In genomic region chr3:127588675-127589577, GRCh38 we compare ENCODE assay signal across 8 cellular contexts. TPM values are rescaled to one million over a fixed set of nuclear protein-coding genes. Genes with fewer than 3 reads are reported as not detected.
A peak's percentile ranks its signal among the peaks of the same experiment; 100 is the strongest.
DNase-seq lines count a peak whose midpoint lies in the region; ATAC-seq, FAIRE-seq and TF ChIP-seq lines count a peak whose summit lies in the region.

No MANE protein-coding gene starts in this region.

- peaks cover 55% of the 10 kb centered on the region for H3K79me2 ChIP-seq in GM12878 (ENCODE audit: control insufficient read depth, insufficient read depth, low read length)

- FAIRE-seq in GM12878 (lab: Jason Lieb, UNC): no peak

- H2AFZ ChIP-seq in GM12878 (ENCODE audit: control insufficient read depth, low read depth, low read length): no peak overlapping the region; the same call in 1 of the 2 replicates

- in situ Hi-C loops in GM12878 (cut with MboI): no loop called here
- in situ Hi-C loops in transverse colon (cut with MboI; ENCODE audit: low pct_ligation_motif_present in 1 of 4, low pct_unique_long_range_greater_than_20kb in 1 of 4, low sequenced_read_pairs in 3 of 4): no loop called here

- TF ChIP-seq POLR2A in NB4 (IDR thresholded peaks at IDR 0.05; ENCODE audit: extremely low read depth, insufficient read length) (no peak), GM12878 (IDR thresholded peaks at IDR 0.05; ENCODE audit: low read depth, low read length) (no peak), transverse colon (IDR thresholded peaks at IDR 0.05) (no peak)

- no peaks in the 10 kb centered on the region; a peak in 1 of 4 replicates for H3K36me3 ChIP-seq in GM12878 (ENCODE audit: control insufficient read depth in 2 of 2, insufficient read depth in 2 of 2, low read length in 1 of 2)
- no peaks in the 10 kb centered on the region for H3K36me3 ChIP-seq in lower lobe of right lung
- H3K36me3 ChIP-seq in transverse colon: no peaks in the 10 kb centered on the region

- TF ChIP-seq CTCF in NB4 (IDR thresholded peaks at IDR 0.05; ENCODE audit: low read depth, low read length): no peak
- TF ChIP-seq CTCF in GM12878 (IDR thresholded peaks at IDR 0.05 in 2 of 3, conservative IDR thresholded peaks at IDR 0.05 in 1 of 3; ENCODE audit: control insufficient read depth in 2 of 3, extremely low read depth in 1 of 3, insufficient read depth in 1 of 3, low read depth in 3 of 3, low read length in 3 of 3): no peak
- TF ChIP-seq CTCF in lower lobe of right lung (IDR thresholded peaks at IDR 0.05): no peak
- TF ChIP-seq CTCF in transverse colon (IDR thresholded peaks at IDR 0.05): no peak

- H3K27me3 ChIP-seq in GM12878 (replicated peaks in 1 of 2; ENCODE audit: control insufficient read depth in 2 of 2, insufficient read depth in 2 of 2, low read length in 1 of 2) (no peaks in the 10 kb centered on the region), lower lobe of right lung (ENCODE audit: low read depth) (no peaks in the 10 kb centered on the region), transverse colon (no peaks in the 10 kb centered on the region)

- no peak for TF ChIP-seq RAD21 in GM12878 (IDR thresholded peaks at IDR 0.05; ENCODE audit: insufficient read depth, low read depth, low read length)

- H3K9me3 ChIP-seq in GM12878 (replicated peaks; ENCODE audit: control insufficient read depth, insufficient read depth, low read length) (no peaks in the 10 kb centered on the region), lower lobe of right lung (no peaks in the 10 kb centered on the region), transverse colon (no peaks in the 10 kb centered on the region)

- ATAC-seq in GM12878 (peak; percentile 21), lower lobe of right lung (no peak), GM21737 (IDR thresholded peaks at IDR 0.05; ENCODE audit: unreplicated experiment) (no peak)

- RAD21 ChIA-PET in GM12878 (lab: Charles Lee; ENCODE audit: unreplicated experiment): interaction anchor here (1.5 to 2.5 kb wide), 3 partner anchors 10 to 165 kb away, joined by 3 to 11 read pairs (median 8); partner anchors contain the start of gene MCM2

- no peaks in the 10 kb centered on the region; the same call in 1 of the 2 replicates for H4K20me1 ChIP-seq in GM12878 (ENCODE audit: control insufficient read depth, insufficient read depth)

- intact Hi-C loops in GM12878 (cut with micrococcal nuclease; ENCODE audit: unreplicated experiment): loop anchor here (5.0 kb wide), 1 partner anchor 463 kb away; the partner anchor contains the start of gene SEC61A1
- intact Hi-C loops in lower lobe of right lung (cut with DNase I): no loop called here
- intact Hi-C loops in transverse colon (cut with DNase I; ENCODE audit: low total_unique reads): no loop called here

- H3K4me1 ChIP-seq in GM12878 (ENCODE audit: control insufficient read depth, insufficient read depth, low read length): peaks cover 22% of the 10 kb centered on the region
- H3K4me1 ChIP-seq in lower lobe of right lung: peaks cover 46% of the 10 kb centered on the region
- peaks cover 17 to 40% (median 31%) of the 10 kb centered on the region in 4 donors for H3K4me1 ChIP-seq in transverse colon

- SMC1A ChIA-PET in GM12878 (lab: Charles Lee; ENCODE audit: uncharacterized antibody, unreplicated experiment): interaction anchor here (0.9 to 2.9 kb wide), 3 partner anchors 8 to 14 kb away, joined by 3 to 9 read pairs (median 7); no protein-coding TSS in a partner anchor

- H3K27ac ChIP-seq in GM12878 (ENCODE audit: control insufficient read depth, insufficient read depth): peak overlapping the region; percentile 94
- H3K27ac ChIP-seq in lower lobe of right lung: peak overlapping the region; percentile 92
- H3K27ac ChIP-seq in transverse colon: peak overlapping the region; percentile 85 to 97 (median 93)

- TF ChIP-seq EP300 in GM12878 (IDR thresholded peaks at IDR 0.05; ENCODE audit: borderline replicate concordance in 1 of 2, control insufficient read depth in 1 of 2, low read depth in 2 of 2, low read length in 2 of 2) (no peak), transverse colon (IDR thresholded peaks at IDR 0.05; ENCODE audit: low read depth) (no peak)

- peak overlapping the region; percentile 97 for H3K4me2 ChIP-seq in GM12878 (ENCODE audit: control insufficient read depth, insufficient read depth)

- WGBS in GM12878 (ENCODE audit: insufficient coverage, insufficient replicate concordance, low lambda C conversion rate, missing lambda C conversion rate): 44% methylated on average over 13 of the region's 16 CpGs
- WGBS in transverse colon (ENCODE audit: low coverage in 1 of 2), 2 donors: 31% methylated on average over 16 of the region's 16 CpGs; no CpG with 5 or more reads in 1 of the 2 donors

- peak overlapping the region; percentile 81 for H3K9ac ChIP-seq in GM12878 (ENCODE audit: control insufficient read depth, insufficient read depth, low read length)

- CTCF ChIA-PET in GM12878 (lab: Yijun Ruan, JAX): interaction anchor here (0.6 to 5.3 kb wide), 8 partner anchors 9 to 379 kb away, joined by 3 to 43 read pairs (median 3); no protein-coding TSS in a partner anchor

- POLR2A ChIA-PET in GM12878 (lab: Charles Lee): interaction anchor here (0.6 to 3.6 kb wide), 3 partner anchors 10 to 72 kb away, joined by 3 to 39 read pairs (median 4); partner anchors contain the start of gene MCM2

- H3K4me3 ChIP-seq in NB4 (ENCODE audit: low read depth, low read length): peak overlapping the region; percentile 80
- H3K4me3 ChIP-seq in GM12878: peak overlapping the region; percentile 99
- peak overlapping the region; percentile 73 for H3K4me3 ChIP-seq in lower lobe of right lung
- H3K4me3 ChIP-seq in transverse colon: peak overlapping the region; percentile 67 to 99 (median 88)

- BruUV-seq in GM12878 (replicated peaks; lab: Mats Ljungman, UMichigan): no TSS peak

- DNase-seq in GM03348 (ENCODE audit: low spot score) (peak; percentile 81), NB4 (ENCODE audit: low read depth) (peak; percentile 80), GM12878 (ENCODE audit: low read depth, low spot score) (no peak), lower lobe of right lung (no peak), transverse colon (no peak), SKM-1 (lab: John Stamatoyannopoulos, UW; ENCODE audit: unreplicated experiment) (no peak), SHP77 (lab: John Stamatoyannopoulos, UW) (no peak)

RNA-seq across cellular contexts. Expression of gene TPRA1, which starts 1.6 kb away (rescaled TPM):
- 27.5 and 31.1 TPM in 2 replicates for total RNA-seq in GM12878 (2013; cell fraction: nucleolus; rRNA removed)
- 32.7 and 35.7 TPM in 2 replicates for total RNA-seq in GM12878 (2014; rRNA removed)
- 11.1 and 11.4 TPM in 2 replicates for total RNA-seq in GM12878 (2014; rRNA removed; fragmentation: Illumina TruSeq; extraction: Trizol)
- total RNA-seq in GM12878 (2021): 24.4 and 30.4 TPM in 2 replicates
- 9.5 TPM for polyA plus RNA-seq in GM12878 (2011; ENCODE audit: low read depth)
- polyA plus RNA-seq in GM12878 (2011; rRNA removed): 9.8 and 22.9 TPM in 2 replicates
- 32.8 and 41.1 TPM in 2 replicates for polyA plus RNA-seq in GM12878 (2011; cell fraction: cytosol; rRNA removed)
- 81.9 and 90.1 TPM in 2 replicates for polyA plus RNA-seq in GM12878 (2011; cell fraction: nucleus; rRNA removed)
- 18.3 and 20.8 TPM in 2 replicates for polyA plus RNA-seq in GM12878 (2012)
- 4.2 and 12.8 TPM in 2 replicates for polyA plus RNA-seq in GM12878 (2014; fragmentation: Illumina TruSeq; extraction: Trizol)
- polyA plus RNA-seq in GM12878 (2014; fragmentation: Nextera tagmentation; extraction: Ambion mirVana): 1 to 10 TPM; 1.8 to 3.6 TPM
- 33.3 and 33.7 TPM in 2 replicates for polyA plus RNA-seq in GM12878 (2014; rRNA removed)
- 10 to 100 TPM; 34.2 to 39.6 TPM for polyA plus RNA-seq in GM12878 (2016; fragmentation: Nextera tagmentation; extraction: Ambion mirVana)
- polyA minus RNA-seq in GM12878 (2011; rRNA and poly(A)+ RNA removed): 23.4 and 34.6 TPM in 2 replicates
- polyA minus RNA-seq in GM12878 (2011; cell fraction: cytosol; rRNA and poly(A)+ RNA removed): 13.5 and 14.8 TPM in 2 replicates
- 19.2 and 27.0 TPM in 2 replicates for polyA minus RNA-seq in GM12878 (2011; cell fraction: nucleus; rRNA and poly(A)+ RNA removed)
- total RNA-seq in lower lobe of right lung: 38.8 TPM
- total RNA-seq in transverse colon: 10 to 100 TPM; 16.1 to 29.8 (median 21.1) TPM

RNA-seq across cellular contexts. Expression of gene MCM2, which starts 9.3 kb away (rescaled TPM):
- 84.2 and 104 TPM in 2 replicates for total RNA-seq in GM12878 (2013; cell fraction: nucleolus; rRNA removed)
- total RNA-seq in GM12878 (2014; rRNA removed) (210 and 229 TPM in 2 replicates), GM12878 (2014; rRNA removed; fragmentation: Illumina TruSeq; extraction: Trizol) (89.8 and 107 TPM in 2 replicates), GM12878 (2021) (218 and 229 TPM in 2 replicates), lower lobe of right lung (6.1 TPM), transverse colon (10 to 100 TPM in 1 of 4 donors, 1 to 10 TPM in 2, not detected in 1; 4.3 to 16.7 (median 9.6) TPM)
- polyA plus RNA-seq in GM12878 (2011; ENCODE audit: low read depth): 51.9 TPM
- polyA plus RNA-seq in GM12878 (2011; rRNA removed) (79.0 and 170 TPM in 2 replicates), GM12878 (2014; fragmentation: Illumina TruSeq; extraction: Trizol) (38.9 and 88.2 TPM in 2 replicates), GM12878 (2014; fragmentation: Nextera tagmentation; extraction: Ambion mirVana) (10 to 100 TPM in 1 of 2 experiments, 1 to 10 TPM in 1; 8.6 to 14.4 TPM), GM12878 (2014; rRNA removed) (140 and 167 TPM in 2 replicates), GM12878 (2016; fragmentation: Nextera tagmentation; extraction: Ambion mirVana) (100 to 1,000 TPM; 200 to 222 TPM)
- polyA plus RNA-seq in GM12878 (2011; cell fraction: cytosol; rRNA removed): 174 and 221 TPM in 2 replicates
- polyA plus RNA-seq in GM12878 (2011; cell fraction: nucleus; rRNA removed): 218 and 309 TPM in 2 replicates
- polyA plus RNA-seq in GM12878 (2012): 77.5 and 91.8 TPM in 2 replicates
- polyA minus RNA-seq in GM12878 (2011; rRNA and poly(A)+ RNA removed): 272 and 323 TPM in 2 replicates
- polyA minus RNA-seq in GM12878 (2011; cell fraction: cytosol; rRNA and poly(A)+ RNA removed): 143 and 145 TPM in 2 replicates
- polyA minus RNA-seq in GM12878 (2011; cell fraction: nucleus; rRNA and poly(A)+ RNA removed): 66.6 and 116 TPM in 2 replicates

RNA-seq across cellular contexts. Expression of gene PODXL2, which starts 40.1 kb away (rescaled TPM):
- total RNA-seq in GM12878 (2013; cell fraction: nucleolus; rRNA removed): not detected in 2 replicates
- total RNA-seq in GM12878 (2014; rRNA removed) (21.0 and 24.3 TPM in 2 replicates), GM12878 (2014; rRNA removed; fragmentation: Illumina TruSeq; extraction: Trizol) (12.4 and 13.2 TPM in 2 replicates), GM12878 (2021) (22.2 and 24.4 TPM in 2 replicates), lower lobe of right lung (2.2 TPM), transverse colon (10 to 100 TPM in 3 of 4 donors, 1 to 10 TPM in 1; 9.7 to 18.9 (median 15.9) TPM)
- polyA plus RNA-seq in GM12878 (2011; ENCODE audit: low read depth): 0.43 TPM
- polyA plus RNA-seq in GM12878 (2011; rRNA removed) (not detected in 2 replicates), GM12878 (2014; fragmentation: Illumina TruSeq; extraction: Trizol) (6.9 and 10.3 TPM in 2 replicates), GM12878 (2014; fragmentation: Nextera tagmentation; extraction: Ambion mirVana) (under 1 TPM in 1 of 2 experiments, not detected in 1; 0.03 TPM), GM12878 (2014; rRNA removed) (22.5 and 25.4 TPM in 2 replicates), GM12878 (2016; fragmentation: Nextera tagmentation; extraction: Ambion mirVana) (10 to 100 TPM; 12.0 to 14.0 TPM)
- not detected in 2 replicates for polyA plus RNA-seq in GM12878 (2011; cell fraction: cytosol; rRNA removed)
- not detected in 2 replicates for polyA plus RNA-seq in GM12878 (2011; cell fraction: nucleus; rRNA removed)
- polyA plus RNA-seq in GM12878 (2012): 1.3 and 2.1 TPM in 2 replicates
- polyA minus RNA-seq in GM12878 (2011; rRNA and poly(A)+ RNA removed): not detected in 2 replicates
- polyA minus RNA-seq in GM12878 (2011; cell fraction: cytosol; rRNA and poly(A)+ RNA removed): 0.62 TPM in 1 of 2 replicates, not detected in the other
- 0.19 TPM in 1 of 2 replicates, not detected in the other for polyA minus RNA-seq in GM12878 (2011; cell fraction: nucleus; rRNA and poly(A)+ RNA removed)

Comparison
In these comparisons a context has a peak if more than half of its experiments do, and no peak if none do; other contexts are left out.
1. DNase-seq: peak in GM03348 (single experiment) and NB4 (single experiment); none in GM12878 (single experiment), lower lobe of right lung (single experiment), transverse colon (single experiment), SKM-1 (single experiment) and SHP77 (0 of 2).
2. RNA of gene MCM2, which starts 9.3 kb away (total RNA-seq): 84.2 to 229 TPM in GM12878; 4.3 to 16.7 TPM in transverse colon and 6.1 TPM in lower lobe of right lung (single experiment); every median in the first group is over 4 times any median in the second.
3. Peak in every context shown above with its lines, with median percentiles within 50 percentile points of each other: H3K4me3 ChIP-seq and H3K27ac ChIP-seq.